24 cellular contexts compared by ENCODE assay signal in genomic region chr12:104609083-104609844, GRCh38.
DNase-seq lines count a peak whose midpoint lies in the region; ATAC-seq and TF ChIP-seq lines count a peak whose summit lies in the region.
"Had no signal": no experiment of that assay in that cellular context is flagged by ENCODE, and none has a peak within 500 bp of the region (broad histone marks: within the 10 kb centered on the region; RNA-seq: fewer than 3 reads in every experiment).

No MANE protein-coding gene starts in this region.

- no peaks in the 10 kb centered on the region for H3K9me2 ChIP-seq in Karpas-422 (replicated peaks; ENCODE audit: insufficient read depth, low read length)

- over 99% methylated on average over 5 of the region's 6 CpGs for WGBS in mesenchymal stem cell

- no peak for TF ChIP-seq CTCF in GM10266 (IDR thresholded peaks at IDR 0.05; ENCODE audit: control insufficient read depth, insufficient read depth, low read depth, missing control alignments)

- DNase-seq in Karpas-422 (peak; percentile 43), NCI-H748 treated with DMSO at 0.1 percent for 48 hours (lab: John Stamatoyannopoulos, UW) (peak; percentile 86), mesenchymal stem cell (no peak), GM10266 (ENCODE audit: extremely low spot score) (no peak)
- DNase-seq in activated CD4-positive, alpha-beta memory T cell treated with anti-CD3 and anti-CD28 coated beads, Interleukin-2, amount 10 ng/mL, durations not matched to agents 7 days and 5 days = no peak
- DNase-seq: activated CD8-positive, alpha-beta T cell treated with anti-CD3 and anti-CD28 coated beads for 36 hours; activated T-cell treated with anti-CD3 and anti-CD28 coated beads, Interleukin-2, amount 50 U/mL, for 4 hours; Caco-2; dermis blood vessel endothelial cell; erythroblast; GM23248; MG63; NCI-H2029 treated with DMSO at 0.1 percent for 48 hours; psoas muscle; SHP77; stimulated activated CD4-positive, alpha-beta T cell treated with anti-CD3 and anti-CD28 coated beads, Interleukin-12 subunit alpha, Interleukin-12 subunit beta, amount 100 ng/mL, for 4 hours had no signal

- H2BK15ac ChIP-seq in mesenchymal stem cell (ENCODE audit: low read depth, poor library complexity, severe bottlenecking) = no peak overlapping the region

- H3K18ac ChIP-seq in mesenchymal stem cell (ENCODE audit: low read depth in 1 of 2, low read length in 2 of 2) = no peak overlapping the region

- H3K4me1 Mint-ChIP-seq in activated CD4-positive, alpha-beta memory T cell treated with anti-CD3 and anti-CD28 coated beads, Interleukin-2, amount 10 ng/mL, durations not matched to agents 7 days and 5 days = peaks cover 43% of the 10 kb centered on the region

- no peak overlapping the region for H3K4ac ChIP-seq in mesenchymal stem cell (ENCODE audit: low read depth in 1 of 2, low read length in 2 of 2)

- H2BK120ac ChIP-seq in mesenchymal stem cell (ENCODE audit: low read depth, low read length) = no peak overlapping the region

- no peaks in the 10 kb centered on the region for H3K27me3 Mint-ChIP-seq in activated CD4-positive, alpha-beta memory T cell treated with anti-CD3 and anti-CD28 coated beads, Interleukin-2, amount 10 ng/mL, durations not matched to agents 7 days and 5 days
- H3K27me3 Mint-ChIP-seq: activated CD8-positive, alpha-beta T cell treated with anti-CD3 and anti-CD28 coated beads for 36 hours; stimulated activated naive CD8-positive, alpha-beta T cell treated with anti-CD3 and anti-CD28 coated beads, Interleukin-15, Interleukin-2, amounts not matched to agents 100 ng/mL and 50 ng/mL, for 24 hours had no signal

- H3K79me1 ChIP-seq in mesenchymal stem cell (replicated peaks; ENCODE audit: low read length, poor library complexity, severe bottlenecking) = no peaks in the 10 kb centered on the region

- peaks cover 20 to 80% (median 69%) of the 10 kb centered on the region in 11 experiments for H3K36me3 ChIP-seq in BLaER1 treated with 17β-estradiol and CSF1 and Interleukin-3, amounts not matched to agents 10 nM and 100 nM
- H3K36me3 ChIP-seq in Karpas-422 (ENCODE audit: insufficient read depth, low read length) (no peaks in the 10 kb centered on the region), mesenchymal stem cell (ENCODE audit: control insufficient read depth in 1 of 2, insufficient read depth in 2 of 2, low read depth in 1 of 2, low read length in 2 of 2) (no peaks in the 10 kb centered on the region)
- H3K36me3 ChIP-seq: breast epithelium, MG63 had no signal

- H2AFZ ChIP-seq in Karpas-422 (ENCODE audit: low read length) (no peak overlapping the region), mesenchymal stem cell (ENCODE audit: low read depth, low read length) (no peak overlapping the region)
- H2AFZ ChIP-seq: GM23248 had no signal

- no peaks in the 10 kb centered on the region for H3K27me3 ChIP-seq in BLaER1 treated with 17β-estradiol and CSF1 and Interleukin-3, amounts not matched to agents 10 nM and 100 nM
- no peaks in the 10 kb centered on the region for H3K27me3 ChIP-seq in Karpas-422 (ENCODE audit: low read length)
- H3K27me3 ChIP-seq in mesenchymal stem cell (ENCODE audit: control insufficient read depth in 1 of 2, insufficient read depth in 1 of 2, low read length in 2 of 2) = no peaks in the 10 kb centered on the region
- H3K27me3 ChIP-seq: breast epithelium, MG63 had no signal

- no peak overlapping the region for H3K4me3 ChIP-seq in BLaER1 treated with 17β-estradiol and CSF1 and Interleukin-3, amounts not matched to agents 10 nM and 100 nM
- H3K4me3 ChIP-seq in Karpas-422 (ENCODE audit: low read length) (no peak overlapping the region), mesenchymal stem cell (ENCODE audit: insufficient read depth in 1 of 2, low read depth in 1 of 2, low read length in 2 of 2) (no peak overlapping the region)
- H3K4me3 ChIP-seq: breast epithelium, GM23248, lung, MG63, psoas muscle had no signal

- POLR2A ChIA-PET in activated CD4-positive, alpha-beta memory T cell treated with anti-CD3 and anti-CD28 coated beads, Interleukin-2, amount 10 ng/mL, durations not matched to agents 7 days and 5 days (lab: Charles Lee) = interaction anchor here (1.1 kb wide), 1 partner anchor 29 kb away, joined by 3 read pairs; no protein-coding TSS in a partner anchor

- ATAC-seq in HG03045 (IDR thresholded peaks at IDR 0.05; ENCODE audit: unreplicated experiment) (no peak), GM18870 (IDR thresholded peaks at IDR 0.05; ENCODE audit: unreplicated experiment) (no peak)
- ATAC-seq: activated CD8-positive, alpha-beta T cell treated with anti-CD3 and anti-CD28 coated beads for 36 hours; activated T-cell treated with anti-CD3 and anti-CD28 coated beads, Interleukin-2, amount 50 U/mL, for 4 hours; psoas muscle had no signal

- peaks cover 48% of the 10 kb centered on the region for H3K36me3 Mint-ChIP-seq in activated CD4-positive, alpha-beta memory T cell treated with anti-CD3 and anti-CD28 coated beads, Interleukin-2, amount 10 ng/mL, durations not matched to agents 7 days and 5 days (ENCODE audit: low read depth)

- H3K4me1 ChIP-seq in BLaER1 treated with 17β-estradiol and CSF1 and Interleukin-3, amounts not matched to agents 10 nM and 100 nM = peaks cover 37 to 90% (median 59%) of the 10 kb centered on the region in 10 experiments
- peaks cover 31% of the 10 kb centered on the region for H3K4me1 ChIP-seq in Karpas-422 (ENCODE audit: low read length)
- H3K4me1 ChIP-seq in mesenchymal stem cell (ENCODE audit: control insufficient read depth, insufficient read depth, low read depth, low read length) = peaks cover 6% of the 10 kb centered on the region
- H3K4me1 ChIP-seq: breast epithelium, Caco-2 had no signal

- H3K9me3 ChIP-seq in BLaER1 treated with 17β-estradiol and CSF1 and Interleukin-3, amounts not matched to agents 10 nM and 100 nM (replicated peaks in 1 of 11) = peaks cover 12 to 28% (median 26%) of the 10 kb centered on the region in 11 experiments
- H3K9me3 ChIP-seq in Karpas-422 (ENCODE audit: low read length) (no peaks in the 10 kb centered on the region), mesenchymal stem cell (ENCODE audit: control insufficient read depth, low read length) (no peaks in the 10 kb centered on the region)
- H3K9me3 ChIP-seq: breast epithelium, Caco-2, MG63, psoas muscle had no signal

- H3K9ac ChIP-seq in BLaER1 treated with 17β-estradiol and CSF1 and Interleukin-3, amounts not matched to agents 10 nM and 100 nM = no peak overlapping the region
- H3K9ac ChIP-seq in Karpas-422 (ENCODE audit: low read length) (no peak overlapping the region), mesenchymal stem cell (ENCODE audit: low read length) (no peak overlapping the region)
- H3K9ac ChIP-seq: GM23248 had no signal

- H3K4me3 Mint-ChIP-seq in activated CD4-positive, alpha-beta memory T cell treated with anti-CD3 and anti-CD28 coated beads, Interleukin-2, amount 10 ng/mL, durations not matched to agents 7 days and 5 days = no peak overlapping the region
- H3K4me3 Mint-ChIP-seq: activated CD8-positive, alpha-beta T cell treated with anti-CD3 and anti-CD28 coated beads for 36 hours; activated T-cell treated with anti-CD3 and anti-CD28 coated beads, Interleukin-2, amount 50 U/mL, for 4 hours; nephron; stimulated activated naive CD8-positive, alpha-beta T cell treated with anti-CD3 and anti-CD28 coated beads, Interleukin-15, Interleukin-2, amounts not matched to agents 100 ng/mL and 50 ng/mL, for 24 hours had no signal

- H3K79me2 ChIP-seq in Karpas-422 (ENCODE audit: low read length) = no peaks in the 10 kb centered on the region

- peak overlapping the region in 6 of 11 experiments; percentile 16 to 84 (median 20); a peak in 10 of 22 replicates for H3K4me2 ChIP-seq in BLaER1 treated with 17β-estradiol and CSF1 and Interleukin-3, amounts not matched to agents 10 nM and 100 nM
- H3K4me2 ChIP-seq in Karpas-422 (ENCODE audit: low read depth, low read length, poor library complexity, severe bottlenecking) (peak overlapping the region; percentile 44), mesenchymal stem cell (ENCODE audit: low read length, poor library complexity, severe bottlenecking) (no peak overlapping the region)

- peaks cover 0 to 37% (median 10%) of the 10 kb centered on the region in 11 experiments; a peak in 8 of 22 replicates for H4K20me1 ChIP-seq in BLaER1 treated with 17β-estradiol and CSF1 and Interleukin-3, amounts not matched to agents 10 nM and 100 nM
- H4K20me1 ChIP-seq in Karpas-422 (ENCODE audit: insufficient read depth, low read depth, low read length) = no peaks in the 10 kb centered on the region

- H3K9me3 Mint-ChIP-seq in activated CD4-positive, alpha-beta memory T cell treated with anti-CD3 and anti-CD28 coated beads, Interleukin-2, amount 10 ng/mL, durations not matched to agents 7 days and 5 days = no peaks in the 10 kb centered on the region
- H3K9me3 Mint-ChIP-seq: activated CD8-positive, alpha-beta T cell treated with anti-CD3 and anti-CD28 coated beads for 36 hours; activated T-cell treated with anti-CD3 and anti-CD28 coated beads, Interleukin-2, amount 50 U/mL, for 4 hours; nephron; stimulated activated naive CD8-positive, alpha-beta T cell treated with anti-CD3 and anti-CD28 coated beads, Interleukin-15, Interleukin-2, amounts not matched to agents 100 ng/mL and 50 ng/mL, for 24 hours had no signal

- no peak overlapping the region for H4K91ac ChIP-seq in mesenchymal stem cell (ENCODE audit: low read length)

- no peak overlapping the region for H2BK12ac ChIP-seq in mesenchymal stem cell (ENCODE audit: low read length in 2 of 2)

- H2BK5ac ChIP-seq in mesenchymal stem cell (ENCODE audit: low read depth, low read length, poor library complexity, severe bottlenecking) = peak overlapping the region; percentile 33

- H3K27ac Mint-ChIP-seq in activated CD4-positive, alpha-beta memory T cell treated with anti-CD3 and anti-CD28 coated beads, Interleukin-2, amount 10 ng/mL, durations not matched to agents 7 days and 5 days = no peak overlapping the region
- H3K27ac Mint-ChIP-seq: activated CD8-positive, alpha-beta T cell treated with anti-CD3 and anti-CD28 coated beads for 36 hours; stimulated activated naive CD8-positive, alpha-beta T cell treated with anti-CD3 and anti-CD28 coated beads, Interleukin-15, Interleukin-2, amounts not matched to agents 100 ng/mL and 50 ng/mL, for 24 hours had no signal

- no peak overlapping the region for H3K14ac ChIP-seq in mesenchymal stem cell (ENCODE audit: low read length in 2 of 2)

- peak overlapping the region in 1 of 11 experiments; percentile 1; a peak in 2 of 22 replicates for H3K27ac ChIP-seq in BLaER1 treated with 17β-estradiol and CSF1 and Interleukin-3, amounts not matched to agents 10 nM and 100 nM
- H3K27ac ChIP-seq in Karpas-422 (ENCODE audit: low read length) (no peak overlapping the region), mesenchymal stem cell (ENCODE audit: low read length, poor library complexity, severe bottlenecking) (no peak overlapping the region)
- H3K27ac ChIP-seq: breast epithelium, GM23248, psoas muscle, VCaP had no signal

- no peak overlapping the region for H3K23ac ChIP-seq in mesenchymal stem cell (ENCODE audit: low read length in 2 of 2)

- CTCF ChIA-PET in activated CD4-positive, alpha-beta memory T cell treated with anti-CD3 and anti-CD28 coated beads, Interleukin-2, amount 10 ng/mL, durations not matched to agents 7 days and 5 days (lab: Charles Lee) = interaction anchor here (1.2 to 1.3 kb wide), 2 partner anchors 34 to 227 kb away, joined by 3 to 4 read pairs; no protein-coding TSS in a partner anchor

- H4K8ac ChIP-seq in mesenchymal stem cell (ENCODE audit: low read length) = no peak overlapping the region

- H2AK5ac ChIP-seq in mesenchymal stem cell (ENCODE audit: low read length, severe bottlenecking) = no peak overlapping the region

Comparison
In these comparisons a context has a peak if more than half of its experiments do, and no peak if none do; other contexts are left out.
1. DNase-seq: peak in Karpas-422 (single experiment) and NCI-H748 treated with DMSO at 0.1 percent for 48 hours (single experiment); none in mesenchymal stem cell (single experiment), activated CD4-positive, alpha-beta memory T cell treated with anti-CD3 and anti-CD28 coated beads, Interleukin-2, amount 10 ng/mL, durations not matched to agents 7 days and 5 days (single experiment) and GM10266 (single experiment).